ENCODE assay signal across 12 cellular contexts in the genomic region with DNA sequence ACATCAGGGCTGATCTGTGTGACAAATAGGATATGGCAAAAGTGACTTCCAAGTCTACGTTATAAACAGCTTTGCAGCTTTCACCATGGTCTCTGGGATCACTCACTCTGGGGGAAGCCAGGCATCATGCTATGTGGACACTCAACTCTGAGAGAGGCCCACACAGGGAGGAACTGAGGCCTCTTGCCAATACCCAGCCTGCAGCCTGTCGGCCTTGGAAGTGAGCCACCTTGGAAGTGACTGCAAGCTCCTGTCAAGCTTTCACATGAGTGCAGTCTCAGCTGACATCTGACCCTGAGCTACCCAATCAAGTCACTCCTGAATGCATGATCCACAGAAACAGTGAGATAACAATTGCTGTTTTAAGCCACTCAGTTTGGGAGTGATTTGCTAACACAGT. TPM values are rescaled to one million over a fixed set of nuclear protein-coding genes. Genes with fewer than 3 reads are reported as not detected.
DNase-seq lines count a peak whose midpoint lies in the region; ATAC-seq and TF ChIP-seq lines count a peak whose summit lies in the region.
"Had no signal": no experiment of that assay in that cellular context is flagged by ENCODE, and none has a peak within 500 bp of the region (broad histone marks: within the 10 kb centered on the region; RNA-seq: fewer than 3 reads in every experiment).

No MANE protein-coding gene starts in this region.

- H3K18ac ChIP-seq in IMR-90 (ENCODE audit: low read depth, low read length), result no peak overlapping the region

- H3K9me1 ChIP-seq in IMR-90 (ENCODE audit: insufficient read depth, low read length), result no peaks in the 10 kb centered on the region; the same call in 1 of the 2 replicates

- no peak overlapping the region for H2BK20ac ChIP-seq in IMR-90 (ENCODE audit: low read depth, low read length)

- peaks cover 10 to 16% of the 10 kb centered on the region in 2 experiments; a peak in 3 of 4 replicates for H3K79me1 ChIP-seq in IMR-90 (ENCODE audit: low read depth in 1 of 2, low read length in 2 of 2)

- no TSS peak for BruUV-seq in IMR-90 (replicated peaks; lab: Mats Ljungman, UMichigan)

- no peak overlapping the region for H2BK15ac ChIP-seq in IMR-90 (ENCODE audit: low read depth, low read length)

- CTCF ChIA-PET in IMR-90 (lab: Yijun Ruan, JAX) (interaction anchor here (0.6 to 3.2 kb wide), 5 partner anchors 24 to 213 kb away, joined by 3 to 12 read pairs (median 3); no protein-coding TSS in a partner anchor), GM10248 (lab: Yijun Ruan, JAX) (interaction anchor here (1.3 to 5.6 kb wide), 13 partner anchors 9 to 213 kb away, joined by 3 to 61 read pairs (median 8); no protein-coding TSS in a partner anchor)

- H3K4ac ChIP-seq in IMR-90 (ENCODE audit: low read depth, low read length), result no peak overlapping the region

- no peak overlapping the region for H3K4me3 Mint-ChIP-seq in stimulated activated naive CD8-positive, alpha-beta T cell treated with anti-CD3 and anti-CD28 coated beads, Interleukin-15, amount 100 ng/mL, for 72 hours
- H3K4me3 Mint-ChIP-seq: memory B cell had no signal

- H3K36me3 ChIP-seq in IMR-90 (ENCODE audit: control insufficient read depth, insufficient read depth, low read length) (peaks cover 13% of the 10 kb centered on the region), lower lobe of right lung (peaks cover 11% of the 10 kb centered on the region)

- peaks cover 7% of the 10 kb centered on the region for H3K27me3 Mint-ChIP-seq in stimulated activated naive CD8-positive, alpha-beta T cell treated with anti-CD3 and anti-CD28 coated beads, Interleukin-15, amount 100 ng/mL, for 72 hours
- H3K27me3 Mint-ChIP-seq: memory B cell had no signal

- no peak for TF ChIP-seq POLR2A in IMR-90 (IDR thresholded peaks at IDR 0.05; ENCODE audit: low read depth, low read length)

- H2AK9ac ChIP-seq in IMR-90 (replicated peaks; ENCODE audit: low read depth, low read length, poor library complexity), result no peak overlapping the region

- peak; percentile 83 for ATAC-seq in IMR-90 (ENCODE audit: low read depth)
- ATAC-seq in lower lobe of right lung, result peak; percentile 71 to 86
- no peak for ATAC-seq in stimulated activated naive CD8-positive, alpha-beta T cell treated with anti-CD3 and anti-CD28 coated beads, Interleukin-15, amount 100 ng/mL, for 72 hours
- ATAC-seq in HG03039 (IDR thresholded peaks at IDR 0.05; ENCODE audit: unreplicated experiment), result no peak
- ATAC-seq in GM18861 (IDR thresholded peaks at IDR 0.05; ENCODE audit: unreplicated experiment), result no peak
- ATAC-seq: stimulated activated naive CD8-positive, alpha-beta T cell treated with anti-CD3 and anti-CD28 coated beads, Interleukin-15, Interleukin-2, amounts not matched to agents 100 U/mL and 50 U/mL, for 24 hours had no signal

- no CpG with 5 or more reads among the region's 2 CpGs for WGBS in IMR-90 (ENCODE audit: extremely low coverage in 2 of 2, insufficient read length in 1 of 2), 2 experiments

- dilution Hi-C loops in IMR-90 (cut with HindIII; ENCODE audit: low sequenced_read_pairs, unreplicated experiment), result no loop called here

- H3K4me1 Mint-ChIP-seq in stimulated activated naive CD8-positive, alpha-beta T cell treated with anti-CD3 and anti-CD28 coated beads, Interleukin-15, amount 100 ng/mL, for 72 hours, result no peaks in the 10 kb centered on the region

- TF ChIP-seq RAD21 in IMR-90 (IDR thresholded peaks at IDR 0.05; ENCODE audit: low read length), result no peak

- H3K4me3 ChIP-seq in IMR-90 (ENCODE audit: insufficient read depth, low read depth, low read length), result no peak overlapping the region
- H3K4me3 ChIP-seq in lower lobe of right lung, result no peak overlapping the region

- H2BK120ac ChIP-seq in IMR-90 (ENCODE audit: low read depth, low read length), result no peak overlapping the region

- H2AK5ac ChIP-seq in IMR-90 (ENCODE audit: low read depth, low read length), result no peak overlapping the region

- intact Hi-C loops in IMR-90 (cut with micrococcal nuclease), result no loop called here
- intact Hi-C loops in lower lobe of right lung (cut with DNase I), result no loop called here

- H3K27me3 ChIP-seq in IMR-90 (ENCODE audit: control insufficient read depth, insufficient read depth, low read length) (no peaks in the 10 kb centered on the region), lower lobe of right lung (ENCODE audit: low read depth) (no peaks in the 10 kb centered on the region)

- TF ChIP-seq CTCF in IMR-90 (conservative IDR thresholded peaks at IDR 0.05; ENCODE audit: low read depth, low read length) (no peak), lower lobe of right lung (IDR thresholded peaks at IDR 0.05) (no peak), GM10248 (IDR thresholded peaks at IDR 0.05; ENCODE audit: control extremely low read depth, extremely low read depth, low read depth, missing control alignments) (no peak)

- no peak overlapping the region for H2BK5ac ChIP-seq in IMR-90 (ENCODE audit: low read depth, low read length, poor library complexity, severe bottlenecking)

- no peak overlapping the region for H3K23ac ChIP-seq in IMR-90 (ENCODE audit: low read depth, low read length)

- H3K9me3 ChIP-seq in IMR-90 (ENCODE audit: control insufficient read depth, insufficient read depth, low read length) (no peaks in the 10 kb centered on the region), lower lobe of right lung (no peaks in the 10 kb centered on the region)

- no peak overlapping the region for H3K56ac ChIP-seq in IMR-90 (ENCODE audit: extremely low read depth, insufficient read depth, low read length)

- H4K5ac ChIP-seq in IMR-90 (ENCODE audit: low read depth, low read length), result no peak overlapping the region

- no peak overlapping the region for H3K27ac Mint-ChIP-seq in stimulated activated naive CD8-positive, alpha-beta T cell treated with anti-CD3 and anti-CD28 coated beads, Interleukin-15, amount 100 ng/mL, for 72 hours
- H3K27ac Mint-ChIP-seq: memory B cell had no signal

- POLR2A ChIA-PET in IMR-90 (lab: Charles Lee; ENCODE audit: unreplicated experiment), result interaction anchor here (0.6 to 0.9 kb wide), 2 partner anchors 143 to 145 kb away, joined by 3 to 6 read pairs; no protein-coding TSS in a partner anchor
- POLR2A ChIA-PET in GM10248 (lab: Yijun Ruan, JAX), result no interaction called here

- H3K4me1 ChIP-seq in IMR-90 (ENCODE audit: control insufficient read depth, insufficient read depth, low read length) (peaks cover 2% of the 10 kb centered on the region), lower lobe of right lung (peaks cover 4% of the 10 kb centered on the region)

- H4K8ac ChIP-seq in IMR-90 (ENCODE audit: low read depth in 2 of 2, low read length in 2 of 2), result no peak overlapping the region

- H3K9ac ChIP-seq in IMR-90 (ENCODE audit: low read depth, low read length), result no peak overlapping the region

- no peaks in the 10 kb centered on the region for H3K9me3 Mint-ChIP-seq in stimulated activated naive CD8-positive, alpha-beta T cell treated with anti-CD3 and anti-CD28 coated beads, Interleukin-15, amount 100 ng/mL, for 72 hours

- peak overlapping the region; percentile 19; the same call in 1 of the 2 replicates for H3K27ac ChIP-seq in IMR-90 (ENCODE audit: insufficient read depth, low read length)
- no peak overlapping the region for H3K27ac ChIP-seq in lower lobe of right lung

- no peak overlapping the region for H4K91ac ChIP-seq in IMR-90 (ENCODE audit: insufficient read depth, low read depth, low read length)

- no peak overlapping the region for H2AFZ ChIP-seq in IMR-90 (replicated peaks; ENCODE audit: low read length, poor library complexity)

- DNase-seq in IMR-90 (peak; percentile 83), fibroblast of gingiva (ENCODE audit: low read depth) (peak; percentile 61), lower lobe of right lung (peak; percentile 62), superior temporal gyrus (ENCODE audit: extremely low spot score) (peak; percentile 67), GM10248 (ENCODE audit: extremely low spot score) (no peak)
- no peak for DNase-seq in stimulated activated naive CD8-positive, alpha-beta T cell treated with anti-CD3 and anti-CD28 coated beads, Interleukin-15, amount 100 ng/mL, for 72 hours
- DNase-seq: activated CD4-positive, CD25-positive, alpha-beta regulatory T cell treated with anti-CD3 and anti-CD28 coated beads, Interleukin-2, amount 50 U/mL, for 72 hours; activated naive CD4-positive, alpha-beta T cell; stimulated activated naive CD8-positive, alpha-beta T cell treated with anti-CD3 and anti-CD28 coated beads, Interleukin-15, Interleukin-2, amounts not matched to agents 100 U/mL and 50 U/mL, for 24 hours had no signal

- no peak overlapping the region for H3K4me2 ChIP-seq in IMR-90 (ENCODE audit: low read depth, low read length)

- in situ Hi-C loops in IMR-90 (cut with MboI; ENCODE audit: low sequenced_read_pairs), result loop anchor here (10.0 kb wide), 1 partner anchor 496 kb away; no protein-coding TSS in a partner anchor

- no peak overlapping the region for H3K14ac ChIP-seq in IMR-90 (replicated peaks; ENCODE audit: low read depth, low read length)

- 0 out of 2 replicates have a peak, but pooled peaks cover 4% of the 10 kb centered on the region for H4K20me1 ChIP-seq in IMR-90 (ENCODE audit: insufficient read depth, low read length)

TF ChIP-seq in IMR-90, 13 proteins besides CTCF, POLR2A, EP300 and RAD21:
- TF ChIP-seq MXI1 (IDR thresholded peaks at IDR 0.05; ENCODE audit: borderline replicate concordance, low read depth, low read length) (peak; percentile 56; the same call in 1 of the 2 replicates), MAZ (IDR thresholded peaks at IDR 0.05; ENCODE audit: borderline replicate concordance, low read depth, low read length) (peak; percentile 52; the same call in 1 of the 2 replicates), FOS (IDR thresholded peaks at IDR 0.05; ENCODE audit: low read depth, low read length) (no peak)
- TF ChIP-seq, protein P1, sequence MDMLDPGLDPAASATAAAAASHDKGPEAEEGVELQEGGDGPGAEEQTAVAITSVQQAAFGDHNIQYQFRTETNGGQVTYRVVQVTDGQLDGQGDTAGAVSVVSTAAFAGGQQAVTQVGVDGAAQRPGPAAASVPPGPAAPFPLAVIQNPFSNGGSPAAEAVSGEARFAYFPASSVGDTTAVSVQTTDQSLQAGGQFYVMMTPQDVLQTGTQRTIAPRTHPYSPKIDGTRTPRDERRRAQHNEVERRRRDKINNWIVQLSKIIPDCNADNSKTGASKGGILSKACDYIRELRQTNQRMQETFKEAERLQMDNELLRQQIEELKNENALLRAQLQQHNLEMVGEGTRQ (IDR thresholded peaks at IDR 0.05; ENCODE audit: low read depth, low read length), result 0 out of 2 replicates have a peak, but pooled peaks have one; percentile 35

RNA-seq across cellular contexts. Expression of a gene that starts 56.5 kb away (rescaled TPM):
- 0.56 and 1.8 TPM in 2 replicates for total RNA-seq in IMR-90 (2012; rRNA removed)
- 1.0 and 1.6 TPM in 2 replicates for polyA plus RNA-seq in IMR-90 (2012; rRNA removed)
- polyA plus RNA-seq in IMR-90 (2012; cell fraction: cytosol; rRNA removed), result 0.40 and 0.51 TPM in 2 replicates
- polyA plus RNA-seq in IMR-90 (2012; cell fraction: nucleus; rRNA removed; ENCODE audit: low replicate concordance), result 3.8 and 4.2 TPM in 2 replicates
- 53.1 TPM for total RNA-seq in lower lobe of right lung

RNA-seq across cellular contexts. Expression of a gene that starts 57.4 kb away (rescaled TPM):
- 10.6 and 11.9 TPM in 2 replicates for total RNA-seq in IMR-90 (2012; rRNA removed)
- 17.9 and 19.0 TPM in 2 replicates for polyA plus RNA-seq in IMR-90 (2012; rRNA removed)
- polyA plus RNA-seq in IMR-90 (2012; cell fraction: cytosol; rRNA removed), result 19.4 and 24.5 TPM in 2 replicates
- 12.2 and 13.8 TPM in 2 replicates for polyA plus RNA-seq in IMR-90 (2012; cell fraction: nucleus; rRNA removed; ENCODE audit: low replicate concordance)
- 25.0 TPM for total RNA-seq in lower lobe of right lung

Comparison
In these comparisons a context has a peak if more than half of its experiments do, and no peak if none do; other contexts are left out.
1. ATAC-seq: peak in IMR-90 (single experiment) and lower lobe of right lung (2 of 2); none in stimulated activated naive CD8-positive, alpha-beta T cell treated with anti-CD3 and anti-CD28 coated beads, Interleukin-15, amount 100 ng/mL, for 72 hours (single experiment), HG03039 (single experiment) and GM18861 (single experiment).
2. DNase-seq: peak in IMR-90 (single experiment), fibroblast of gingiva (single experiment), lower lobe of right lung (single experiment) and superior temporal gyrus (single experiment); none in stimulated activated naive CD8-positive, alpha-beta T cell treated with anti-CD3 and anti-CD28 coated beads, Interleukin-15, amount 100 ng/mL, for 72 hours (0 of 2) and GM10248 (single experiment).
3. RNA of a gene that starts 56.5 kb away (total RNA-seq): 53.1 TPM in lower lobe of right lung (single experiment); 0.56 to 1.8 TPM in IMR-90; every median in the first group is over 10 times any median in the second.